ENCODE assay signal across 22 cellular contexts in the genomic region with DNA sequence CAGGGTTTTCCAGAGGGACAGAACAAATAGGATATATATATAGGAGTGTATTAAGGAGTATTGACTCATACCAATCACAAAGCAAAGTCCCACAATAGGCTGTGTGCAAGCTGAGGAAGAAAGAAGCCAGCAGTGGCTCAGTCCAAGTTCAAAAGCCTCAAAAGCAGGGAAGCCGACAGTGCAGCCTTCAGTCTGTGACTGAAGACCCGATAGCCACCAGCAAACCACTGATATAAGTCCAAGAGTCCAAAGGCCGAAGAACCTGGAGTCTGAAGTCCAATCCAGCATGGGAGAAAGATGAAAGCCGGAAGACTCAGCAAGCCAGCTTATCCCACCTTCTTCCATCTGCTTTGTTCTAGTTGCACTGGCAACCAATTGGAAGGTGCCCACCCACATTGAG.
"Had no signal": no experiment of that assay in that cellular context is flagged by ENCODE, and none has a peak within 500 bp of the region (broad histone marks: within the 10 kb centered on the region; RNA-seq: fewer than 3 reads in every experiment).

No MANE protein-coding gene starts in this region.

- H3K36me3 ChIP-seq: gastrocnemius medialis, lower lobe of right lung, ovary, stomach, thyroid gland had no signal

- DNase-seq: effector CD8-positive, alpha-beta T cell; endodermal cell; foreskin fibroblast; gastrocnemius medialis; head of caudate nucleus; left ventricle myocardium superior; lower lobe of right lung; natural killer cell; occipital lobe; ovary; posterior cingulate gyrus; stimulated activated CD4-positive, alpha-beta T cell treated with anti-CD3 and anti-CD28 coated beads, Interleukin-2, amount 100 ng/mL, for 24 hours; stimulated activated CD4-positive, alpha-beta T cell treated with anti-CD3 and anti-CD28 coated beads, Interleukin-4, amount 100 ng/mL, for 24 hours; stimulated activated naive CD4-positive, alpha-beta T cell treated with Interleukin-2 at 50 U/mL for 16 hours; stomach; thyroid gland; trophoblast cell had no signal

- H3K27ac Mint-ChIP-seq: dendritic cell treated with granulocyte-macrophage colony-stimulating factor and Interleukin-4, amounts not matched to agents 40 ng/mL and 50 ng/mL, for 4 days; endodermal cell; natural killer cell; stimulated activated effector memory CD8-positive, alpha-beta T cell treated with anti-CD3 and anti-CD28 coated beads, Interleukin-12 subunit alpha, Interleukin-12 subunit beta, amount 100 ng/mL, for 72 hours had no signal

- H3K9me3 ChIP-seq: gastrocnemius medialis, lower lobe of right lung, ovary, stomach, thyroid gland had no signal

- ATAC-seq: esophagus mucosa; gastrocnemius medialis; left ventricle myocardium superior; lower lobe of right lung; natural killer cell; sciatic nerve; stimulated activated effector memory CD8-positive, alpha-beta T cell treated with anti-CD3 and anti-CD28 coated beads, Interleukin-12 subunit alpha, Interleukin-12 subunit beta, amount 100 ng/mL, for 72 hours had no signal

- H3K9me3 Mint-ChIP-seq: dendritic cell treated with granulocyte-macrophage colony-stimulating factor and Interleukin-4, amounts not matched to agents 40 ng/mL and 50 ng/mL, for 4 days; endodermal cell; natural killer cell; stimulated activated effector memory CD8-positive, alpha-beta T cell treated with anti-CD3 and anti-CD28 coated beads, Interleukin-12 subunit alpha, Interleukin-12 subunit beta, amount 100 ng/mL, for 72 hours had no signal

- H3K27ac ChIP-seq: epithelial cell of prostate, gastrocnemius medialis, lower lobe of right lung, ovary, stomach, thyroid gland had no signal

- H3K4me3 ChIP-seq: gastrocnemius medialis, lower lobe of right lung, ovary, stomach, thyroid gland had no signal

- H3K27me3 ChIP-seq: gastrocnemius medialis, ovary, stomach, thyroid gland had no signal

- H3K4me3 Mint-ChIP-seq: dendritic cell treated with granulocyte-macrophage colony-stimulating factor and Interleukin-4, amounts not matched to agents 40 ng/mL and 50 ng/mL, for 4 days; endodermal cell; natural killer cell; stimulated activated effector memory CD8-positive, alpha-beta T cell treated with anti-CD3 and anti-CD28 coated beads, Interleukin-12 subunit alpha, Interleukin-12 subunit beta, amount 100 ng/mL, for 72 hours had no signal
